ENCODE assay signal across 9 cellular contexts in the genomic region with DNA sequence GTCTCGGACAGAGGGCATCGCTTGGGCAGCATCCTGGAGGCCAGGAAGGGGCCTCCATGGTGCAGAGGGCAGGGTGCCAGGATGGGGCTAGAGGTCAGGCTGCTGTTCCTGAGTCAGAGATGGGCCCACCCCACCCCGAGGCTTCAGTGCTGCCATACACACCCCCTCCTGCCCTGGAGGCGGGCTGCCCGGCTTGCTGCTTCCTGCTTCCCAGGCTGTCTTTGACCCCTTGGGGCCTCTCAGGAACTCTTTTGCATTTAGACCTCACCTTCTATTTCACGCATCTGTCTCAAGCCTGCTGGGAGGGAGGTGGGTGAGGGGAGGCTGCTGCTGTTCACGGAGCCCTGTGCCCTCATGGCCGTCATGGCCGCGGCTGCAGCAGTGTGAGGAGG. TPM values are rescaled to one million over a fixed set of nuclear protein-coding genes. Genes with fewer than 3 reads are reported as not detected.
DNase-seq lines count a peak whose midpoint lies in the region; ATAC-seq and TF ChIP-seq lines count a peak whose summit lies in the region.
"Had no signal": no experiment of that assay in that cellular context is flagged by ENCODE, and none has a peak within 500 bp of the region (broad histone marks: within the 10 kb centered on the region; RNA-seq: fewer than 3 reads in every experiment).

No MANE protein-coding gene starts in this region.

- ATAC-seq in GM18519 (IDR thresholded peaks at IDR 0.05; ENCODE audit: low FRiP score, unreplicated experiment), result no peak

- TF ChIP-seq CTCF in GM06990 (IDR thresholded peaks at IDR 0.05; ENCODE audit: insufficient read depth, low read length, poor library complexity, severe bottlenecking), result no peak
- TF ChIP-seq CTCF in NB4 (IDR thresholded peaks at IDR 0.05; ENCODE audit: low read depth, low read length), result no peak
- TF ChIP-seq CTCF in choroid plexus epithelial cell (conservative IDR thresholded peaks at IDR 0.05; ENCODE audit: low read depth, low read length), result no peak
- TF ChIP-seq CTCF in neural progenitor cell (IDR thresholded peaks at IDR 0.05), result no peak

- no peak for TF ChIP-seq POLR2A in NB4 (IDR thresholded peaks at IDR 0.05; ENCODE audit: extremely low read depth, insufficient read length)

- H4K20me1 ChIP-seq in neural progenitor cell (ENCODE audit: low read depth), result peaks cover 9% of the 10 kb centered on the region

- H3K9me3 ChIP-seq in neural progenitor cell (ENCODE audit: low read depth), result no peaks in the 10 kb centered on the region
- H3K9me3 ChIP-seq: vagina had no signal

- peaks cover 11% of the 10 kb centered on the region for H3K4me1 ChIP-seq in neural progenitor cell

- no peak overlapping the region for H3K4me2 ChIP-seq in neural progenitor cell

- DNase-seq in GM06990 (ENCODE audit: extremely low read depth, insufficient read length) (peak; percentile 59), NB4 (ENCODE audit: low read depth) (peak; percentile 60), choroid plexus epithelial cell (ENCODE audit: low read depth) (peak; percentile 27), neural progenitor cell (ENCODE audit: low spot score) (no peak), GOT3 (lab: John Stamatoyannopoulos, UW) (no peak), AG20443 (ENCODE audit: low spot score) (no peak), amygdala (lab: John Stamatoyannopoulos, UW) (no peak)

- H3K4me1 Mint-ChIP-seq in neural progenitor cell, result peaks cover 36% of the 10 kb centered on the region

- peak overlapping the region; percentile 42 for H3K9ac ChIP-seq in neural progenitor cell

- no peaks in the 10 kb centered on the region for H3K27me3 Mint-ChIP-seq in neural progenitor cell (ENCODE audit: insufficient read depth, low read depth)

- H3K4me3 Mint-ChIP-seq in neural progenitor cell, result no peak overlapping the region

- H3K27ac Mint-ChIP-seq in neural progenitor cell, result peak overlapping the region; percentile 57

- no peaks in the 10 kb centered on the region for H3K36me3 Mint-ChIP-seq in neural progenitor cell

- H3F3A ChIP-seq in neural progenitor cell (ENCODE audit: low read depth), result peaks cover 9% of the 10 kb centered on the region

- H3K27me3 ChIP-seq in GM06990 (replicated peaks; ENCODE audit: control insufficient read depth, insufficient read depth, low read length) (no peaks in the 10 kb centered on the region), neural progenitor cell (no peaks in the 10 kb centered on the region)
- H3K27me3 ChIP-seq: vagina had no signal

- peaks cover 3% of the 10 kb centered on the region for H3K9me3 Mint-ChIP-seq in neural progenitor cell

- H3K36me3 ChIP-seq in GM06990 (ENCODE audit: control insufficient read depth, insufficient read depth, low read length), result no peaks in the 10 kb centered on the region
- no peaks in the 10 kb centered on the region for H3K36me3 ChIP-seq in neural progenitor cell
- H3K36me3 ChIP-seq: vagina had no signal

- peaks cover 15% of the 10 kb centered on the region for H3K79me2 ChIP-seq in neural progenitor cell (ENCODE audit: low read depth)

- no peak overlapping the region for H3K27ac ChIP-seq in neural progenitor cell
- H3K27ac ChIP-seq: vagina had no signal

- peak overlapping the region; percentile 60 for H3K4me3 ChIP-seq in GM06990 (replicated peaks; ENCODE audit: low read depth, low read length)
- peak overlapping the region; percentile 57 for H3K4me3 ChIP-seq in NB4 (ENCODE audit: low read depth, low read length)
- no peak overlapping the region for H3K4me3 ChIP-seq in choroid plexus epithelial cell (ENCODE audit: low read depth, low read length)
- H3K4me3 ChIP-seq in neural progenitor cell, result no peak overlapping the region
- H3K4me3 ChIP-seq: vagina had no signal

- no peak overlapping the region for H2AFZ ChIP-seq in neural progenitor cell (replicated peaks)

RNA-seq across cellular contexts. Expression of a gene that starts 6.6 kb away (rescaled TPM):
- 30.2 and 32.2 TPM in 2 replicates for total RNA-seq in neural progenitor cell (ENCODE audit: low replicate concordance)

Comparison
In these comparisons a context has a peak if more than half of its experiments do, and no peak if none do; other contexts are left out.
1. DNase-seq: peak in GM06990 (single experiment), NB4 (single experiment) and choroid plexus epithelial cell (single experiment); none in neural progenitor cell (single experiment), GOT3 (single experiment), AG20443 (single experiment) and amygdala (0 of 56).
2. H3K4me3 ChIP-seq: peak in GM06990 (single experiment) and NB4 (single experiment); none in choroid plexus epithelial cell (single experiment) and neural progenitor cell (single experiment).